1 cellular context compared by ENCODE assay signal in genomic region chr7:137820156-137820555, GRCh38.
TF ChIP-seq lines count a peak whose summit lies in the region.

No MANE protein-coding gene starts in this region.

TF ChIP-seq in SK-N-SH, 30 proteins besides CTCF, POLR2A, EP300 and RAD21 (continued from another document):
- TF ChIP-seq ZBTB33 (IDR thresholded peaks at IDR 0.05; ENCODE audit: borderline replicate concordance, low read depth) (no peak), RCOR1 (IDR thresholded peaks at IDR 0.05; ENCODE audit: low read length) (no peak)
